In genomic region chr15:69629631-69630161, GRCh38 we compare ENCODE assay signal across 29 cellular contexts.
DNase-seq lines count a peak whose midpoint lies in the region; ATAC-seq and TF ChIP-seq lines count a peak whose summit lies in the region.
"Had no signal": no experiment of that assay in that cellular context is flagged by ENCODE, and none has a peak within 500 bp of the region (broad histone marks: within the 10 kb centered on the region; RNA-seq: fewer than 3 reads in every experiment).

No MANE protein-coding gene starts in this region.

- no peaks in the 10 kb centered on the region for H3K36me3 ChIP-seq in thyroid gland
- H3K36me3 ChIP-seq: gastroesophageal sphincter, neural progenitor cell, SJCRH30, WERI-Rb-1 had no signal

- peaks cover 20% of the 10 kb centered on the region for H3K4me1 Mint-ChIP-seq in activated CD4-positive, alpha-beta T cell treated with anti-CD3 and anti-CD28 coated beads, Interleukin-2, amount 10 ng/mL, durations not matched to agents 24 days and 14 days

- no peak for TF ChIP-seq CTCF in thyroid gland (IDR thresholded peaks at IDR 0.05)

- H3K4me1 ChIP-seq in right cardiac atrium (ENCODE audit: control insufficient read depth, insufficient read depth, low read length) (no peaks in the 10 kb centered on the region), thyroid gland (no peaks in the 10 kb centered on the region)
- H3K4me1 ChIP-seq: A549, gastroesophageal sphincter, neural progenitor cell, SJCRH30 had no signal

- H3K27me3 Mint-ChIP-seq in activated CD4-positive, alpha-beta T cell treated with anti-CD3 and anti-CD28 coated beads, Interleukin-2, amount 10 ng/mL, durations not matched to agents 24 days and 14 days = peaks cover 28% of the 10 kb centered on the region

- TF ChIP-seq POLR2A in thyroid gland (IDR thresholded peaks at IDR 0.05) = no peak

- H3K9me3 ChIP-seq in right cardiac atrium (ENCODE audit: control insufficient read depth, low read length) (no peaks in the 10 kb centered on the region), thyroid gland (no peaks in the 10 kb centered on the region)
- H3K9me3 ChIP-seq: gastroesophageal sphincter, SJCRH30 had no signal

- 90% methylated on average over 15 of the region's 15 CpGs for WGBS in right cardiac atrium
- WGBS in thyroid gland, 2 donors = 92 to 95% methylated on average over 11 to 12 of the region's 15 CpGs

- H3K27ac ChIP-seq in right cardiac atrium (ENCODE audit: low read length) = no peak overlapping the region
- H3K27ac ChIP-seq in thyroid gland = no peak overlapping the region
- H3K27ac ChIP-seq: A549, gastroesophageal sphincter, hepatocyte, neural progenitor cell, SJCRH30, WERI-Rb-1 had no signal

- no peaks in the 10 kb centered on the region for H3K27me3 ChIP-seq in right cardiac atrium (ENCODE audit: control insufficient read depth, insufficient read depth)
- no peaks in the 10 kb centered on the region for H3K27me3 ChIP-seq in thyroid gland
- H3K27me3 ChIP-seq: neural progenitor cell had no signal

- peak overlapping the region; percentile 42 for H3K27ac Mint-ChIP-seq in activated CD4-positive, alpha-beta T cell treated with anti-CD3 and anti-CD28 coated beads, Interleukin-2, amount 10 ng/mL, durations not matched to agents 24 days and 14 days
- H3K27ac Mint-ChIP-seq: CD8-positive, alpha-beta T cell; dendritic cell treated with granulocyte-macrophage colony-stimulating factor and Interleukin-4, amounts not matched to agents 40 ng/mL and 50 ng/mL, for 4 days; memory B cell; neural progenitor cell; type B pancreatic cell had no signal

- no peak for DNase-seq in activated CD4-positive, alpha-beta T cell treated with anti-CD3 and anti-CD28 coated beads, Interleukin-2, amount 10 ng/mL, durations not matched to agents 24 days and 14 days
- no peak for DNase-seq in activated CD4-positive, alpha-beta T cell treated with anti-CD3 and anti-CD28 coated beads for 1 hour
- peak; percentile 27 to 38 for DNase-seq in activated CD4-positive, alpha-beta T cell treated with anti-CD3 and anti-CD28 coated beads, Interleukin-2, amount 50 U/mL, for 48 hours
- DNase-seq in ecto neural progenitor cell (ENCODE audit: low spot score) (peak; percentile 9), right cardiac atrium (no peak), thyroid gland (no peak)
- DNase-seq in stimulated activated CD8-positive, alpha-beta memory T cell treated with anti-CD3 and anti-CD28 coated beads, Interleukin-2, amount 100 ng/mL, for 48 hours (ENCODE audit: low read depth in 2 of 2) = peak; percentile 5 to 34
- DNase-seq: activated effector memory CD4-positive, alpha-beta T cell treated with anti-CD3 and anti-CD28 coated beads, Interleukin-2, amount 50 U/mL, for 16 hours; AML-193; CD8-positive, alpha-beta T cell; central memory CD4-positive, alpha-beta T cell; Kasumi-1; left cardiac atrium; NCI-H1436 treated with DMSO at 0.1 percent for 48 hours; NCI-H2107; NCI-H446; NCI-H774; SJCRH30; T1000; WERI-Rb-1 had no signal

- H3K4me3 ChIP-seq in right cardiac atrium (ENCODE audit: low read length) (no peak overlapping the region), thyroid gland (replicated peaks in 1 of 3) (no peak overlapping the region)
- H3K4me3 ChIP-seq: A549, gastroesophageal sphincter, hepatocyte, neural progenitor cell, SJCRH30, skin epidermis had no signal

- ATAC-seq in right cardiac atrium = no peak
- ATAC-seq in GM19324 (IDR thresholded peaks at IDR 0.05; ENCODE audit: low FRiP score, unreplicated experiment) = no peak
- ATAC-seq: A549; CD8-positive, alpha-beta T cell; gastroesophageal sphincter; left cardiac atrium had no signal

- no peaks in the 10 kb centered on the region for H3K36me3 Mint-ChIP-seq in activated CD4-positive, alpha-beta T cell treated with anti-CD3 and anti-CD28 coated beads, Interleukin-2, amount 10 ng/mL, durations not matched to agents 24 days and 14 days (ENCODE audit: low read depth)
- H3K36me3 Mint-ChIP-seq: CD8-positive, alpha-beta T cell; memory B cell; neural progenitor cell; type B pancreatic cell had no signal

- no peak overlapping the region for H3K4me3 Mint-ChIP-seq in activated CD4-positive, alpha-beta T cell treated with anti-CD3 and anti-CD28 coated beads, Interleukin-2, amount 10 ng/mL, durations not matched to agents 24 days and 14 days
- H3K4me3 Mint-ChIP-seq: CD8-positive, alpha-beta T cell; dendritic cell treated with granulocyte-macrophage colony-stimulating factor and Interleukin-4, amounts not matched to agents 40 ng/mL and 50 ng/mL, for 4 days; memory B cell; neural progenitor cell; type B pancreatic cell had no signal

- H3K9me3 Mint-ChIP-seq in activated CD4-positive, alpha-beta T cell treated with anti-CD3 and anti-CD28 coated beads, Interleukin-2, amount 10 ng/mL, durations not matched to agents 24 days and 14 days = no peaks in the 10 kb centered on the region
- H3K9me3 Mint-ChIP-seq: CD8-positive, alpha-beta T cell; dendritic cell treated with granulocyte-macrophage colony-stimulating factor and Interleukin-4, amounts not matched to agents 40 ng/mL and 50 ng/mL, for 4 days; memory B cell; neural progenitor cell; type B pancreatic cell had no signal

- intact Hi-C loops in activated CD4-positive, alpha-beta T cell treated with anti-CD3 and anti-CD28 coated beads, Interleukin-2, amount 10 ng/mL, durations not matched to agents 24 days and 14 days (cut with micrococcal nuclease) = no loop called here
- intact Hi-C loops in right cardiac atrium (cut with DNase I) = no loop called here
- intact Hi-C loops in thyroid gland (cut with DNase I) = no loop called here

Comparison
In these comparisons a context has a peak if more than half of its experiments do, and no peak if none do; other contexts are left out.
1. DNase-seq: peak in activated CD4-positive, alpha-beta T cell treated with anti-CD3 and anti-CD28 coated beads, Interleukin-2, amount 50 U/mL, for 48 hours (2 of 2), ecto neural progenitor cell (single experiment) and stimulated activated CD8-positive, alpha-beta memory T cell treated with anti-CD3 and anti-CD28 coated beads, Interleukin-2, amount 100 ng/mL, for 48 hours (2 of 2); none in activated CD4-positive, alpha-beta T cell treated with anti-CD3 and anti-CD28 coated beads, Interleukin-2, amount 10 ng/mL, durations not matched to agents 24 days and 14 days (single experiment), activated CD4-positive, alpha-beta T cell treated with anti-CD3 and anti-CD28 coated beads for 1 hour (single experiment), right cardiac atrium (0 of 3) and thyroid gland (0 of 2).